Comparison of ENCODE assay signal across 16 cellular contexts in genomic region chr1:23065385-23065784, GRCh38. TPM values are rescaled to one million over a fixed set of nuclear protein-coding genes. Genes with fewer than 3 reads are reported as not detected.
DNase-seq lines count a peak whose midpoint lies in the region; ATAC-seq, FAIRE-seq and TF ChIP-seq lines count a peak whose summit lies in the region.
"Had no signal": no experiment of that assay in that cellular context is flagged by ENCODE, and none has a peak within 500 bp of the region (broad histone marks: within the 10 kb centered on the region; RNA-seq: fewer than 3 reads in every experiment).

No MANE protein-coding gene starts in this region.

- ATAC-seq in GM18517 (IDR thresholded peaks at IDR 0.05; ENCODE audit: unreplicated experiment) = no peak
- ATAC-seq: CD8-positive, alpha-beta T cell; GM23338 had no signal

- H3K9me3 Mint-ChIP-seq in T-helper 2 cell treated with Interferon-gamma antibody and Interleukin-4, amounts not matched to agents 5 μg/mL and 100 μg/mL, for 36 hours = no peaks in the 10 kb centered on the region
- no peaks in the 10 kb centered on the region for H3K9me3 Mint-ChIP-seq in brain
- H3K9me3 Mint-ChIP-seq: CD8-positive, alpha-beta T cell; GM23338 had no signal

- H3K36me3 Mint-ChIP-seq in T-helper 2 cell treated with Interferon-gamma antibody and Interleukin-4, amounts not matched to agents 5 μg/mL and 100 μg/mL, for 36 hours (ENCODE audit: low read depth) = peaks cover 38% of the 10 kb centered on the region
- H3K36me3 Mint-ChIP-seq in brain = peaks cover 89% of the 10 kb centered on the region

- intact Hi-C loops in posterior cingulate gyrus (cut with DNase I) = no loop called here

- no peaks in the 10 kb centered on the region for H3K27me3 Mint-ChIP-seq in T-helper 2 cell treated with Interferon-gamma antibody and Interleukin-4, amounts not matched to agents 5 μg/mL and 100 μg/mL, for 36 hours (ENCODE audit: low read depth)
- no peaks in the 10 kb centered on the region for H3K27me3 Mint-ChIP-seq in brain

- no peak for TF ChIP-seq CTCF in brain (conservative IDR thresholded peaks at IDR 0.05)

- no peaks in the 10 kb centered on the region for H3K4me1 Mint-ChIP-seq in T-helper 2 cell treated with Interferon-gamma antibody and Interleukin-4, amounts not matched to agents 5 μg/mL and 100 μg/mL, for 36 hours (ENCODE audit: low read depth)
- H3K4me1 Mint-ChIP-seq in brain = peaks cover 6% of the 10 kb centered on the region
- H3K4me1 Mint-ChIP-seq: GM23338 had no signal

- TF ChIP-seq POLR2A in GM12892 (IDR thresholded peaks at IDR 0.05; ENCODE audit: low read depth, low read length) = no peak

- peak overlapping the region; percentile 7 for H3K27ac Mint-ChIP-seq in T-helper 2 cell treated with Interferon-gamma antibody and Interleukin-4, amounts not matched to agents 5 μg/mL and 100 μg/mL, for 36 hours
- H3K27ac Mint-ChIP-seq in brain = peak overlapping the region in 4 of 5 experiments; percentile 9 to 42 (median 16)
- H3K27ac Mint-ChIP-seq: CD8-positive, alpha-beta T cell; GM23338 had no signal

- no peak for DNase-seq in T-helper 2 cell treated with Interferon-gamma antibody and Interleukin-4, amounts not matched to agents 5 μg/mL and 100 μg/mL, for 36 hours (ENCODE audit: low spot score)
- DNase-seq in T-helper 2 cell (no peak), GM12892 (ENCODE audit: insufficient read length) (no peak), NCI-H2029 treated with DMSO at 0.1 percent for 48 hours (lab: John Stamatoyannopoulos, UW) (no peak), posterior cingulate gyrus (no peak)
- DNase-seq: 8988T; Calu3; CD8-positive, alpha-beta T cell; DMS79 treated with DMSO at 0.1 percent for 48 hours; GF-D8; HCEC 1CT had no signal

- FAIRE-seq in GM12892 (lab: Jason Lieb, UNC) = peak; percentile 24
- FAIRE-seq: H54 had no signal

- no peak overlapping the region for H3K4me3 Mint-ChIP-seq in T-helper 2 cell treated with Interferon-gamma antibody and Interleukin-4, amounts not matched to agents 5 μg/mL and 100 μg/mL, for 36 hours
- no peak overlapping the region for H3K4me3 Mint-ChIP-seq in brain
- H3K4me3 Mint-ChIP-seq: CD8-positive, alpha-beta T cell; GM23338 had no signal

RNA-seq across cellular contexts. Expression of gene KDM1A, which starts 46.1 kb away (rescaled TPM):
- 85.6 TPM for polyA plus RNA-seq in GM12892 (2012; ENCODE audit: missing spikeins)
- 168 TPM for polyA plus RNA-seq in brain (ENCODE audit: insufficient read depth, low read depth, low replicate concordance)

RNA-seq across cellular contexts. Expression of gene TEX46, which starts 49.7 kb away (rescaled TPM):
- polyA plus RNA-seq in GM12892 (2012; ENCODE audit: missing spikeins) = not detected
- polyA plus RNA-seq in brain (ENCODE audit: insufficient read depth, low read depth, low replicate concordance) = not detected
- polyA plus RNA-seq: AG04450 had no signal
